In genomic region chr7:36564500-36564899, GRCh38 we compare ENCODE assay signal across 1 cellular context.
TF ChIP-seq lines count a peak whose summit lies in the region.

No MANE protein-coding gene starts in this region.

TF ChIP-seq in HepG2, 621 proteins besides CTCF, POLR2A, EP300 and RAD21:
- TF ChIP-seq TAF15 (IDR thresholded peaks at IDR 0.05; ENCODE audit: low read depth, low read length, poor library complexity, severe bottlenecking) = no peak
- no peak for TF ChIP-seq ZNF720 (CRISPR knock-in tag; IDR thresholded peaks at IDR 0.05)
- no peak for TF ChIP-seq ZSCAN31 (CRISPR knock-in tag; IDR thresholded peaks at IDR 0.05; ENCODE audit: low read depth)
- TF ChIP-seq NFRKB (IDR thresholded peaks at IDR 0.05) = no peak
- TF ChIP-seq THAP11 (CRISPR knock-in tag; IDR thresholded peaks at IDR 0.05) = no peak
- TF ChIP-seq ZMYM4 (CRISPR knock-in tag; IDR thresholded peaks at IDR 0.05) = no peak
